In genomic region chr1:107748529-107748928, GRCh38 we compare ENCODE assay signal across 11 cellular contexts.
DNase-seq lines count a peak whose midpoint lies in the region; ATAC-seq, FAIRE-seq and TF ChIP-seq lines count a peak whose summit lies in the region.
"Had no signal": no experiment of that assay in that cellular context is flagged by ENCODE, and none has a peak within 500 bp of the region (broad histone marks: within the 10 kb centered on the region; RNA-seq: fewer than 3 reads in every experiment).

No MANE protein-coding gene starts in this region.

- H3K9me3 Mint-ChIP-seq in neural crest cell = no peaks in the 10 kb centered on the region
- H3K9me3 Mint-ChIP-seq: activated naive CD4-positive, alpha-beta T cell treated with anti-CD3 and anti-CD28 coated beads for 36 hours had no signal

- TF ChIP-seq CTCF in cardiac fibroblast (IDR thresholded peaks at IDR 0.05; ENCODE audit: low read depth, low read length) = no peak
- TF ChIP-seq CTCF in neural crest cell (conservative IDR thresholded peaks at IDR 0.05) = peak; percentile 66
- TF ChIP-seq CTCF in omental fat pad (IDR thresholded peaks at IDR 0.05) = no peak

- DNase-seq in GM03348 (ENCODE audit: low spot score) = peak; percentile 37
- DNase-seq in NCI-H146 treated with DMSO at 0.1 percent for 48 hours (lab: John Stamatoyannopoulos, UW; ENCODE audit: unreplicated experiment) = peak; percentile 38
- DNase-seq in cardiac fibroblast (ENCODE audit: low read depth in 2 of 2) = peak; percentile 4 to 6
- DNase-seq in neural crest cell (ENCODE audit: low read depth, low spot score) = no peak
- no peak for DNase-seq in omental fat pad (ENCODE audit: low spot score)
- DNase-seq in posterior vena cava (ENCODE audit: low spot score) = no peak
- DNase-seq in GM12892 (ENCODE audit: insufficient read length) = no peak
- DNase-seq: activated naive CD4-positive, alpha-beta T cell treated with anti-CD3 and anti-CD28 coated beads for 36 hours; lower lobe of right lung; NCI-H774 had no signal

- intact Hi-C loops in posterior vena cava (cut with DNase I) = loop anchor here in 1 of 2 donors (2.0 to 10.0 kb wide), 2 partner anchors 318 to 474 kb away; no protein-coding TSS in a partner anchor

- FAIRE-seq in GM12892 (lab: Jason Lieb, UNC) = no peak

- no peak overlapping the region for H3K27ac Mint-ChIP-seq in neural crest cell (ENCODE audit: unreplicated experiment)
- H3K27ac Mint-ChIP-seq: activated naive CD4-positive, alpha-beta T cell treated with anti-CD3 and anti-CD28 coated beads for 36 hours had no signal

- no peaks in the 10 kb centered on the region for H3K27me3 Mint-ChIP-seq in neural crest cell (ENCODE audit: low read depth)

- no peaks in the 10 kb centered on the region for H3K36me3 Mint-ChIP-seq in neural crest cell (ENCODE audit: low read depth)

- ATAC-seq in omental fat pad (ENCODE audit: low FRiP score) (no peak), GM21381 (IDR thresholded peaks at IDR 0.05; ENCODE audit: unreplicated experiment) (no peak)
- ATAC-seq: lower lobe of right lung had no signal

- H3K4me1 Mint-ChIP-seq in neural crest cell = no peaks in the 10 kb centered on the region

- no peak overlapping the region for H3K4me3 ChIP-seq in cardiac fibroblast (replicated peaks in 1 of 2; ENCODE audit: low read depth in 2 of 2, low read length in 2 of 2)
- H3K4me3 ChIP-seq: lower lobe of right lung had no signal

- no peak overlapping the region for H3K4me3 Mint-ChIP-seq in neural crest cell
- H3K4me3 Mint-ChIP-seq: activated naive CD4-positive, alpha-beta T cell treated with anti-CD3 and anti-CD28 coated beads for 36 hours had no signal

- TF ChIP-seq POLR2A in GM12892 (IDR thresholded peaks at IDR 0.05; ENCODE audit: low read depth, low read length) = no peak

Comparison
In these comparisons a context has a peak if more than half of its experiments do, and no peak if none do; other contexts are left out.
1. DNase-seq: peak in GM03348 (single experiment), NCI-H146 treated with DMSO at 0.1 percent for 48 hours (single experiment) and cardiac fibroblast (2 of 2); none in neural crest cell (single experiment), omental fat pad (single experiment), posterior vena cava (single experiment) and GM12892 (single experiment).